Comparison of ENCODE assay signal across 8 cellular contexts in the genomic region with DNA sequence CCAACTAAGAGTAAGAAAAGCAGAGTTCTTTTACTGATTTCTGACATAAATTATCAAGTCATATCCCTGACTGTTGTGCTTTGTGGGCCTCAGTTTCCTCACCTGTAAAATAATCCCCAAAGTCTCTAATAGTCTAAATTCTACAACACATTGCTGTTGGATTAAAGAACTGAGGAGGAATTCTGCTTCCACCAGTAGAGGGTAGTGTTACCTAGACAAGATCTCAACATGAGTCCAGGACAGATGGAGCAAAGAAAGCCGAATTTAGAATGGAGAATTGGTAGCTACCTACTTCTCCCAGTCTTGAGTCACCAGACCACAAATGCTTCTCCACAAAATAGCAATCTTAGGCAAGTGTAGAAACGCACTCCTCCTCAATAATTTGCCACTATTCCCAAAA.
DNase-seq lines count a peak whose midpoint lies in the region; ATAC-seq and TF ChIP-seq lines count a peak whose summit lies in the region.

No MANE protein-coding gene starts in this region.

- no peaks in the 10 kb centered on the region for H3K9me3 ChIP-seq in NT2/D1 (ENCODE audit: insufficient read depth, low read length)
- H3K9me3 ChIP-seq in gastroesophageal sphincter = no peaks in the 10 kb centered on the region

- intact Hi-C loops in activated CD4-positive, alpha-beta T cell treated with anti-CD3 and anti-CD28 coated beads, Interleukin-2, amount 10 ng/mL, durations not matched to agents 24 days and 14 days (cut with micrococcal nuclease) = no loop called here

- no peak overlapping the region for H3K27ac ChIP-seq in gastroesophageal sphincter

- ATAC-seq in HG03565 (IDR thresholded peaks at IDR 0.05; ENCODE audit: unreplicated experiment) = peak; percentile 80
- ATAC-seq in gastroesophageal sphincter = no peak
- no peak for ATAC-seq in GM21825 (IDR thresholded peaks at IDR 0.05; ENCODE audit: unreplicated experiment)
- ATAC-seq in HG03095 (IDR thresholded peaks at IDR 0.05; ENCODE audit: unreplicated experiment) = no peak
- ATAC-seq in HG03457 (IDR thresholded peaks at IDR 0.05; ENCODE audit: unreplicated experiment) = no peak

- no peak for TF ChIP-seq EP300 in gastroesophageal sphincter (IDR thresholded peaks at IDR 0.05)

- H3K9ac ChIP-seq in NT2/D1 (ENCODE audit: insufficient read length, low read depth) = no peak overlapping the region

- H3K36me3 ChIP-seq in NT2/D1 (ENCODE audit: insufficient read depth, insufficient read length, low read length) (no peaks in the 10 kb centered on the region), gastroesophageal sphincter (no peaks in the 10 kb centered on the region)

- no peak overlapping the region for H3K4me3 ChIP-seq in NT2/D1 (ENCODE audit: insufficient read length, low read depth)
- no peak overlapping the region for H3K4me3 ChIP-seq in gastroesophageal sphincter

- H3K36me3 Mint-ChIP-seq in activated CD4-positive, alpha-beta T cell treated with anti-CD3 and anti-CD28 coated beads, Interleukin-2, amount 10 ng/mL, durations not matched to agents 24 days and 14 days (ENCODE audit: low read depth) = no peaks in the 10 kb centered on the region

- DNase-seq in DMS53 (lab: John Stamatoyannopoulos, UW) = peak; percentile 76
- DNase-seq in NT2/D1 (ENCODE audit: low read depth, low spot score) = peak; percentile 44
- no peak for DNase-seq in activated CD4-positive, alpha-beta T cell treated with anti-CD3 and anti-CD28 coated beads, Interleukin-2, amount 10 ng/mL, durations not matched to agents 24 days and 14 days

- no peaks in the 10 kb centered on the region for H3K27me3 ChIP-seq in NT2/D1 (ENCODE audit: insufficient read depth, insufficient read length)
- no peaks in the 10 kb centered on the region for H3K27me3 ChIP-seq in gastroesophageal sphincter

- no peak overlapping the region for H3K27ac Mint-ChIP-seq in activated CD4-positive, alpha-beta T cell treated with anti-CD3 and anti-CD28 coated beads, Interleukin-2, amount 10 ng/mL, durations not matched to agents 24 days and 14 days

- 20 to 29% methylated on average over 2 of the region's 2 CpGs for WGBS in gastroesophageal sphincter (ENCODE audit: low coverage in 1 of 2), 2 donors

- H3K4me1 ChIP-seq in NT2/D1 (ENCODE audit: insufficient read depth, insufficient read length) = no peaks in the 10 kb centered on the region
- H3K4me1 ChIP-seq in gastroesophageal sphincter = no peaks in the 10 kb centered on the region

- TF ChIP-seq CTCF in gastroesophageal sphincter (IDR thresholded peaks at IDR 0.05) = peak in 3 of 4 experiments; percentile 34 to 59 (median 42)

- no peaks in the 10 kb centered on the region for H3K9me3 Mint-ChIP-seq in activated CD4-positive, alpha-beta T cell treated with anti-CD3 and anti-CD28 coated beads, Interleukin-2, amount 10 ng/mL, durations not matched to agents 24 days and 14 days

- H3K27me3 Mint-ChIP-seq in activated CD4-positive, alpha-beta T cell treated with anti-CD3 and anti-CD28 coated beads, Interleukin-2, amount 10 ng/mL, durations not matched to agents 24 days and 14 days = no peaks in the 10 kb centered on the region

- TF ChIP-seq POLR2A in gastroesophageal sphincter (IDR thresholded peaks at IDR 0.05) = no peak

- no peaks in the 10 kb centered on the region for H3K4me1 Mint-ChIP-seq in activated CD4-positive, alpha-beta T cell treated with anti-CD3 and anti-CD28 coated beads, Interleukin-2, amount 10 ng/mL, durations not matched to agents 24 days and 14 days

- no peak overlapping the region for H3K4me3 Mint-ChIP-seq in activated CD4-positive, alpha-beta T cell treated with anti-CD3 and anti-CD28 coated beads, Interleukin-2, amount 10 ng/mL, durations not matched to agents 24 days and 14 days
